In genomic region chr14:91946313-91947195, GRCh38 we compare ENCODE assay signal across 8 cellular contexts. TPM values are rescaled to one million over a fixed set of nuclear protein-coding genes. Genes with fewer than 3 reads are reported as not detected.
DNase-seq lines count a peak whose midpoint lies in the region; ATAC-seq, FAIRE-seq and TF ChIP-seq lines count a peak whose summit lies in the region.

No MANE protein-coding gene starts in this region.

- no peak for TF ChIP-seq POLR2A in gastroesophageal sphincter (IDR thresholded peaks at IDR 0.05)

- no peak overlapping the region for H3K27ac Mint-ChIP-seq in T-helper 17 cell

- WGBS in gastroesophageal sphincter (ENCODE audit: low coverage in 1 of 2), 2 donors, result 10 to 14% methylated on average over 15 to 20 of the region's 20 CpGs
- 18 to 19% methylated on average over 20 of the region's 20 CpGs for WGBS in pancreas, 2 donors

- H3K4me3 ChIP-seq in gastroesophageal sphincter (peak overlapping the region; percentile 39 to 62), pancreas (peak overlapping the region; percentile 36 to 72 (median 43))

- H3K27ac ChIP-seq in gastroesophageal sphincter (peak overlapping the region; percentile 19 to 80 (median 77)), pancreas (peak overlapping the region in 1 of 4 donors; percentile 37)

- peaks cover 3% of the 10 kb centered on the region for H3K36me3 Mint-ChIP-seq in T-helper 17 cell (ENCODE audit: low read depth)

- DNase-seq in EL, result peak; percentile 41
- DNase-seq in T-helper 17 cell, result no peak
- no peak for DNase-seq in pancreas
- no peak for DNase-seq in SHP77 (lab: John Stamatoyannopoulos, UW)
- no peak for DNase-seq in HPDE6-E6E7 (ENCODE audit: extremely low spot score)

- H3K27me3 Mint-ChIP-seq in T-helper 17 cell, result peaks cover 47% of the 10 kb centered on the region

- H3K4me1 ChIP-seq in gastroesophageal sphincter (peaks cover 0 to 34% (median 3%) of the 10 kb centered on the region in 3 donors), pancreas (no peaks in the 10 kb centered on the region)

- TF ChIP-seq CTCF in gastroesophageal sphincter (IDR thresholded peaks at IDR 0.05) (no peak), pancreas (IDR thresholded peaks at IDR 0.05) (no peak)

- H3K4me1 Mint-ChIP-seq in T-helper 17 cell, result peaks cover 14% of the 10 kb centered on the region

- TF ChIP-seq EP300 in gastroesophageal sphincter (IDR thresholded peaks at IDR 0.05), result no peak

- ATAC-seq in T-helper 17 cell (no peak), gastroesophageal sphincter (peak; percentile 8), pancreas (peak; percentile 17 to 43 (median 26)), GM19328 (IDR thresholded peaks at IDR 0.05; ENCODE audit: unreplicated experiment) (no peak), HG02763 (IDR thresholded peaks at IDR 0.05; ENCODE audit: unreplicated experiment) (no peak)

- peaks cover 56% of the 10 kb centered on the region for H3K27me3 ChIP-seq in gastroesophageal sphincter
- no peaks in the 10 kb centered on the region for H3K27me3 ChIP-seq in pancreas

- intact Hi-C loops in pancreas (cut with DNase I), result no loop called here

- H3K4me3 Mint-ChIP-seq in T-helper 17 cell, result peak overlapping the region; percentile 90

- no peak for FAIRE-seq in pancreas (lab: Jason Lieb, UNC)

- H3K36me3 ChIP-seq in gastroesophageal sphincter, result no peaks in the 10 kb centered on the region
- no peaks in the 10 kb centered on the region for H3K36me3 ChIP-seq in pancreas

- H3K9me3 ChIP-seq in T-helper 17 cell (ENCODE audit: control insufficient read depth, low read length, poor library complexity, severe bottlenecking) (no peaks in the 10 kb centered on the region), gastroesophageal sphincter (no peaks in the 10 kb centered on the region), pancreas (no peaks in the 10 kb centered on the region)

RNA-seq across cellular contexts. Expression of gene FBLN5, which starts 0.9 kb away (rescaled TPM):
- total RNA-seq in T-helper 17 cell (1 to 10 TPM; 3.7 to 6.6 TPM), gastroesophageal sphincter (100 to 1,000 TPM in 2 of 4 donors, 10 to 100 TPM in 2; 77.7 to 186 (median 127) TPM), pancreas (10 to 100 TPM; 11.5 to 34.3 (median 23.3) TPM)
- 10 to 100 TPM; 21.4 to 22.5 TPM for polyA plus RNA-seq in pancreas

Comparison
In these comparisons a context has a peak if more than half of its experiments do, and no peak if none do; other contexts are left out.
1. ATAC-seq: peak in gastroesophageal sphincter (single experiment) and pancreas (4 of 4); none in T-helper 17 cell (single experiment), GM19328 (single experiment) and HG02763 (single experiment).